Comparison of ENCODE assay signal across 1 cellular context in genomic region chr17:8382880-8383142, GRCh38.
TF ChIP-seq lines count a peak whose summit lies in the region.

No MANE protein-coding gene starts in this region.

TF ChIP-seq in K562, 482 proteins besides CTCF, POLR2A, EP300 and RAD21 (continues in another document):
- no peak for TF ChIP-seq MIER1 (IDR thresholded peaks at IDR 0.05; ENCODE audit: low read depth)
- no peak for TF ChIP-seq ELK1 (CRISPR knock-in tag; IDR thresholded peaks at IDR 0.05)
- TF ChIP-seq USF1 (CRISPR knock-in tag; IDR thresholded peaks at IDR 0.05): no peak
- no peak for TF ChIP-seq ZNF407 (IDR thresholded peaks at IDR 0.05; ENCODE audit: low read depth)
- no peak for TF ChIP-seq RCOR1 (IDR thresholded peaks at IDR 0.05; ENCODE audit: borderline replicate concordance in 1 of 2, low read depth in 2 of 2, low read length in 2 of 2)
- TF ChIP-seq CGGBP1 (CRISPR knock-in tag; IDR thresholded peaks at IDR 0.05): no peak
- TF ChIP-seq ZNF408 (CRISPR knock-in tag; IDR thresholded peaks at IDR 0.05; ENCODE audit: low read depth): no peak
- TF ChIP-seq FOS (IDR thresholded peaks at IDR 0.05; ENCODE audit: extremely low read depth, insufficient read length): no peak
- TF ChIP-seq GATA2 (CRISPR knock-in tag; IDR thresholded peaks at IDR 0.05): no peak
- TF ChIP-seq KDM1A (IDR thresholded peaks at IDR 0.05): no peak
- TF ChIP-seq NR2C1 (IDR thresholded peaks at IDR 0.05): no peak
- TF ChIP-seq NR2C1 (tag; IDR thresholded peaks at IDR 0.05): no peak
- TF ChIP-seq SAFB (IDR thresholded peaks at IDR 0.05; ENCODE audit: borderline replicate concordance, low read depth, low read length): no peak
- TF ChIP-seq BRD4 (IDR thresholded peaks at IDR 0.05): peak; percentile 92; the same call in 1 of the 2 replicates
- no peak for TF ChIP-seq DNMT1 (IDR thresholded peaks at IDR 0.05)
- no peak for TF ChIP-seq ZC3H11A (IDR thresholded peaks at IDR 0.05; ENCODE audit: low read depth, low read length)
- TF ChIP-seq ZNF444 (CRISPR knock-in tag; IDR thresholded peaks at IDR 0.05): no peak
- no peak for TF ChIP-seq MTA3 (IDR thresholded peaks at IDR 0.05; ENCODE audit: borderline replicate concordance)
- TF ChIP-seq RBM15 (IDR thresholded peaks at IDR 0.05; ENCODE audit: insufficient read depth, low read length): no peak
- TF ChIP-seq NEUROD1 (IDR thresholded peaks at IDR 0.05; ENCODE audit: borderline replicate concordance, low read depth, low read length, partially characterized antibody): no peak
- no peak for TF ChIP-seq FOXA3 (CRISPR knock-in tag; conservative IDR thresholded peaks at IDR 0.05 in 1 of 2, IDR thresholded peaks at IDR 0.05 in 1 of 2)
- no peak for TF ChIP-seq TSC22D4 (tag; IDR thresholded peaks at IDR 0.05)
- no peak for TF ChIP-seq TRIM25 (IDR thresholded peaks at IDR 0.05; ENCODE audit: borderline replicate concordance)
- TF ChIP-seq ZZZ3 (IDR thresholded peaks at IDR 0.05): peak; percentile 94
- TF ChIP-seq TEAD2 (tag; IDR thresholded peaks at IDR 0.05): no peak
- no peak for TF ChIP-seq ZNF23 (CRISPR knock-in tag; IDR thresholded peaks at IDR 0.05)
- peak; percentile 28 for TF ChIP-seq SMAD1 (IDR thresholded peaks at IDR 0.05; ENCODE audit: low read depth, low read length, partially characterized antibody)
- no peak for TF ChIP-seq MLX (CRISPR knock-in tag; conservative IDR thresholded peaks at IDR 0.05)
- no peak for TF ChIP-seq SMARCB1 (IDR thresholded peaks at IDR 0.05; ENCODE audit: insufficient read length, low read depth)
- no peak for TF ChIP-seq HNRNPH1 (optimal IDR thresholded peaks at IDR 0.05; ENCODE audit: low read depth, low read length)
- no peak for TF ChIP-seq MECOM (CRISPR knock-in tag; IDR thresholded peaks at IDR 0.05)
- TF ChIP-seq TAF9B (IDR thresholded peaks at IDR 0.05; ENCODE audit: partially characterized antibody): peak; percentile 95
- no peak for TF ChIP-seq SMARCE1 (IDR thresholded peaks at IDR 0.05)
- TF ChIP-seq CXXC5 (CRISPR knock-in tag; IDR thresholded peaks at IDR 0.05): no peak
- TF ChIP-seq ETS1 (conservative IDR thresholded peaks at IDR 0.05; ENCODE audit: control insufficient read depth, low read depth, low read length): 0 out of 2 replicates have a peak, but pooled peaks have one; percentile 32
- TF ChIP-seq MNT (conservative IDR thresholded peaks at IDR 0.05): no peak
- no peak; the same call in 1 of the 2 replicates for TF ChIP-seq POLR2H (tag; IDR thresholded peaks at IDR 0.05; ENCODE audit: low read depth)
- TF ChIP-seq ZNF239 (CRISPR knock-in tag; IDR thresholded peaks at IDR 0.05): no peak
- TF ChIP-seq ZNF780A (CRISPR knock-in tag; IDR thresholded peaks at IDR 0.05): no peak
- TF ChIP-seq TBP (optimal IDR thresholded peaks at IDR 0.05; ENCODE audit: low read depth, low read length): no peak
- no peak for TF ChIP-seq GTF3C2 (IDR thresholded peaks at IDR 0.05; ENCODE audit: borderline replicate concordance, extremely low read depth, insufficient read length)
- TF ChIP-seq HOXB6 (CRISPR knock-in tag; IDR thresholded peaks at IDR 0.05; ENCODE audit: borderline replicate concordance): no peak
- no peak for TF ChIP-seq HBP1 (CRISPR knock-in tag; IDR thresholded peaks at IDR 0.05)
- TF ChIP-seq ZNF197 (CRISPR knock-in tag; IDR thresholded peaks at IDR 0.05; ENCODE audit: low read depth): no peak
- TF ChIP-seq YBX1 (IDR thresholded peaks at IDR 0.05): no peak
